Comparison of ENCODE assay signal across 14 cellular contexts in genomic region chr12:91007531-91008290, GRCh38. TPM values are rescaled to one million over a fixed set of nuclear protein-coding genes. Genes with fewer than 3 reads are reported as not detected.
DNase-seq lines count a peak whose midpoint lies in the region; ATAC-seq lines count a peak whose summit lies in the region.
"Had no signal": no experiment of that assay in that cellular context is flagged by ENCODE, and none has a peak within 500 bp of the region (broad histone marks: within the 10 kb centered on the region; RNA-seq: fewer than 3 reads in every experiment).

No MANE protein-coding gene starts in this region.

- no peak overlapping the region for H3K4me3 Mint-ChIP-seq in activated CD4-positive, alpha-beta T cell treated with anti-CD3 and anti-CD28 coated beads, Interleukin-2, amount 10 ng/mL, durations not matched to agents 7 days and 5 days
- H3K4me3 Mint-ChIP-seq in stimulated activated memory B cell treated with anti-CD40 and anti-IgM and Interleukin-4, amounts not matched to agents 10 μg/mL and 1 μg/mL and 100 μg/mL, for 72 hours = no peak overlapping the region
- H3K4me3 Mint-ChIP-seq: activated naive CD8-positive, alpha-beta T cell; naive B cell had no signal

- POLR2A ChIA-PET in activated CD4-positive, alpha-beta T cell treated with anti-CD3 and anti-CD28 coated beads, Interleukin-2, amount 10 ng/mL, durations not matched to agents 7 days and 5 days (lab: Charles Lee) = no interaction called here

- H3K4me1 Mint-ChIP-seq in activated CD4-positive, alpha-beta T cell treated with anti-CD3 and anti-CD28 coated beads, Interleukin-2, amount 10 ng/mL, durations not matched to agents 7 days and 5 days = peaks cover 24% of the 10 kb centered on the region
- H3K4me1 Mint-ChIP-seq in stimulated activated memory B cell treated with anti-CD40 and anti-IgM and Interleukin-4, amounts not matched to agents 10 μg/mL and 1 μg/mL and 100 μg/mL, for 72 hours = peaks cover 16% of the 10 kb centered on the region
- H3K4me1 Mint-ChIP-seq: naive B cell had no signal

- no peaks in the 10 kb centered on the region for H3K9me3 Mint-ChIP-seq in activated CD4-positive, alpha-beta T cell treated with anti-CD3 and anti-CD28 coated beads, Interleukin-2, amount 10 ng/mL, durations not matched to agents 7 days and 5 days
- no peaks in the 10 kb centered on the region for H3K9me3 Mint-ChIP-seq in stimulated activated memory B cell treated with anti-CD40 and anti-IgM and Interleukin-4, amounts not matched to agents 10 μg/mL and 1 μg/mL and 100 μg/mL, for 72 hours

- no peak overlapping the region for H3K27ac Mint-ChIP-seq in activated CD4-positive, alpha-beta T cell treated with anti-CD3 and anti-CD28 coated beads, Interleukin-2, amount 10 ng/mL, durations not matched to agents 7 days and 5 days
- no peak overlapping the region for H3K27ac Mint-ChIP-seq in stimulated activated memory B cell treated with anti-CD40 and anti-IgM and Interleukin-4, amounts not matched to agents 10 μg/mL and 1 μg/mL and 100 μg/mL, for 72 hours
- H3K27ac Mint-ChIP-seq: activated naive CD8-positive, alpha-beta T cell; naive B cell had no signal

- ATAC-seq in GM21825 (IDR thresholded peaks at IDR 0.05; ENCODE audit: unreplicated experiment) (peak; percentile 74), HG03439 (IDR thresholded peaks at IDR 0.05; ENCODE audit: unreplicated experiment) (peak; percentile 85)
- ATAC-seq in stimulated activated memory B cell treated with anti-CD40 and anti-IgM and Interleukin-4, amounts not matched to agents 10 μg/mL and 1 μg/mL and 100 μg/mL, for 72 hours = peak; percentile 77

- CTCF ChIA-PET in activated CD4-positive, alpha-beta T cell treated with anti-CD3 and anti-CD28 coated beads, Interleukin-2, amount 10 ng/mL, durations not matched to agents 7 days and 5 days (lab: Charles Lee) = no interaction called here

- H3K36me3 Mint-ChIP-seq in activated CD4-positive, alpha-beta T cell treated with anti-CD3 and anti-CD28 coated beads, Interleukin-2, amount 10 ng/mL, durations not matched to agents 7 days and 5 days (ENCODE audit: low read depth) = no peaks in the 10 kb centered on the region
- H3K36me3 Mint-ChIP-seq in stimulated activated memory B cell treated with anti-CD40 and anti-IgM and Interleukin-4, amounts not matched to agents 10 μg/mL and 1 μg/mL and 100 μg/mL, for 72 hours = no peaks in the 10 kb centered on the region
- H3K36me3 Mint-ChIP-seq: activated naive CD8-positive, alpha-beta T cell; naive B cell had no signal

- H3K27me3 Mint-ChIP-seq in activated CD4-positive, alpha-beta T cell treated with anti-CD3 and anti-CD28 coated beads, Interleukin-2, amount 10 ng/mL, durations not matched to agents 7 days and 5 days = peaks cover 30% of the 10 kb centered on the region
- H3K27me3 Mint-ChIP-seq in stimulated activated memory B cell treated with anti-CD40 and anti-IgM and Interleukin-4, amounts not matched to agents 10 μg/mL and 1 μg/mL and 100 μg/mL, for 72 hours = peaks cover 27% of the 10 kb centered on the region

- DNase-seq in activated CD4-positive, alpha-beta T cell treated with anti-CD3 and anti-CD28 coated beads, Interleukin-2, amount 10 ng/mL, durations not matched to agents 7 days and 5 days = peak; percentile 21
- no peak for DNase-seq in activated CD4-positive, alpha-beta T cell treated with anti-CD3 and anti-CD28 coated beads, Interleukin-2, amount 50 U/mL, for 48 hours
- DNase-seq in kidney tubule cell (ENCODE audit: low spot score) = no peak
- DNase-seq in AG20443 (ENCODE audit: low spot score) = no peak
- no peak for DNase-seq in NCI-H1092 (lab: John Stamatoyannopoulos, UW)
- DNase-seq: naive B cell, NCI-H2107 had no signal

RNA-seq across cellular contexts. Expression of gene EPYC, which starts 2.9 kb away (rescaled TPM):
- total RNA-seq in activated CD4-positive, alpha-beta T cell treated with anti-CD3 and anti-CD28 coated beads, Interleukin-2, amount 10 ng/mL, durations not matched to agents 7 days and 5 days = not detected
- total RNA-seq: A673, HT-29, thoracic aorta had no signal

RNA-seq across cellular contexts. Expression of gene KERA, which starts 50.1 kb away (rescaled TPM):
- not detected for total RNA-seq in activated CD4-positive, alpha-beta T cell treated with anti-CD3 and anti-CD28 coated beads, Interleukin-2, amount 10 ng/mL, durations not matched to agents 7 days and 5 days
- total RNA-seq: A673, HT-29, thoracic aorta had no signal

RNA-seq across cellular contexts. Expression of gene CCER1, which starts 52.7 kb away (rescaled TPM):
- total RNA-seq in activated CD4-positive, alpha-beta T cell treated with anti-CD3 and anti-CD28 coated beads, Interleukin-2, amount 10 ng/mL, durations not matched to agents 7 days and 5 days = not detected
- total RNA-seq: A673, HT-29, thoracic aorta had no signal
